ENCODE assay signal across 37 cellular contexts in the genomic region with DNA sequence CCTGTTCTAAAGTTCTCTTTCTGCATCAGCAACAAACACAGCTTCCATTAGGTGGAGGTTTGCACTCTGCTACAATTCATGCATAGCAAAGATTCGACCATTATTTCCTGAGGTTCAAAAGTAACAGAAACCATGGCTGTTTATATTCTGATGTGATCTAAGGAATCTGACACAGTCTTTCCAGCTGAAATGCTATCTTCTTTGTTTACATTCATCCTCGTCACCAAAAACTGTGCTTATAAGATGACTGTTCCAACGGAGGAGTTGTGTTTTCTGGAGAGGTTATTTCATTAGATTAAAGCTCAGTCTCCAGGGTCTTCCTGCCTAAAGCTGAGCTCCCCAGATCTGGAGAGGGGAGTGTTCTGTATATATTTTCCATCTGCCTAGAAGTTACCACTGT. TPM values are rescaled to one million over a fixed set of nuclear protein-coding genes. Genes with fewer than 3 reads are reported as not detected.
"Had no signal": no experiment of that assay in that cellular context is flagged by ENCODE, and none has a peak within 500 bp of the region (broad histone marks: within the 10 kb centered on the region; RNA-seq: fewer than 3 reads in every experiment).

No MANE protein-coding gene starts in this region.

- H3K36me3 ChIP-seq: cardiac muscle cell, colonic mucosa, esophagus squamous epithelium, WERI-Rb-1 had no signal

- ATAC-seq: activated CD4-positive, CD25-positive, alpha-beta regulatory T cell treated with anti-CD3 and anti-CD28 coated beads, Interleukin-2, amount 50 U/mL, for 24 hours; activated CD8-positive, alpha-beta T cell treated with anti-CD3 and anti-CD28 coated beads for 36 hours; activated naive CD8-positive, alpha-beta T cell treated with anti-CD3 and anti-CD28 coated beads, Interleukin-2, amount 50 U/mL, for 24 hours; activated T-cell treated with anti-CD3 and anti-CD28 coated beads, Interleukin-2, amount 50 U/mL, for 4 hours; body of pancreas; gastroesophageal sphincter; T-helper 17 cell had no signal

- FAIRE-seq: endometrium, endothelial cell of umbilical vein had no signal

- H3K9me3 Mint-ChIP-seq: activated B cell treated with CpG ODN at 0.5 μM for 24 hours; activated CD8-positive, alpha-beta T cell treated with anti-CD3 and anti-CD28 coated beads for 36 hours; activated naive CD4-positive, alpha-beta T cell treated with anti-CD3 and anti-CD28 coated beads for 36 hours; activated naive CD4-positive, alpha-beta T cell treated with anti-CD3 and anti-CD28 coated beads, Interleukin-2, amount 50 U/mL, for 24 hours; activated naive CD8-positive, alpha-beta T cell treated with anti-CD3 and anti-CD28 coated beads for 36 hours; activated naive CD8-positive, alpha-beta T cell treated with anti-CD3 and anti-CD28 coated beads, Interleukin-2, amount 50 U/mL, for 24 hours; activated T-cell treated with anti-CD3 and anti-CD28 coated beads, Interleukin-2, amount 50 U/mL, for 4 hours; activated T-helper 1 cell treated with anti-CD3 and anti-CD28 coated beads, Interleukin-12 subunit alpha, Interleukin-12 subunit beta, Interleukin-2, Interleukin-4 antibody, amounts not matched to agents 30 ng/mL and 10 ng/mL and 1 ng/mL, durations not matched to agents 14 hours and 24 hours and 36 hours; activated T-helper 2 cell treated with anti-CD3 and anti-CD28 coated beads, Interferon-gamma antibody, Interleukin-2, Interleukin-4, amounts not matched to agents 10 μg/mL and 5 μg/mL and 100 μg/mL, durations not matched to agents 14 hours and 24 hours and 36 hours; T-helper 2 cell treated with Interferon-gamma antibody and Interleukin-4, amounts not matched to agents 5 μg/mL and 100 μg/mL, for 36 hours had no signal

- H3K27me3 Mint-ChIP-seq: activated B cell treated with CpG ODN at 0.5 μM for 24 hours; activated naive CD4-positive, alpha-beta T cell treated with anti-CD3 and anti-CD28 coated beads, Interleukin-2, amount 50 U/mL, for 24 hours; activated naive CD8-positive, alpha-beta T cell treated with anti-CD3 and anti-CD28 coated beads for 36 hours; activated naive CD8-positive, alpha-beta T cell treated with anti-CD3 and anti-CD28 coated beads, Interleukin-2, amount 50 U/mL, for 24 hours; T-helper 17 cell had no signal

- H3K27me3 ChIP-seq: adrenal gland, body of pancreas, cardiac muscle cell, colonic mucosa, gastroesophageal sphincter had no signal

- H3K27ac Mint-ChIP-seq: activated B cell treated with CpG ODN at 0.5 μM for 24 hours; activated CD8-positive, alpha-beta T cell treated with anti-CD3 and anti-CD28 coated beads for 36 hours; activated naive CD4-positive, alpha-beta T cell treated with anti-CD3 and anti-CD28 coated beads for 36 hours; activated naive CD4-positive, alpha-beta T cell treated with anti-CD3 and anti-CD28 coated beads, Interleukin-2, amount 50 U/mL, for 24 hours; activated naive CD8-positive, alpha-beta T cell treated with anti-CD3 and anti-CD28 coated beads for 36 hours; activated naive CD8-positive, alpha-beta T cell treated with anti-CD3 and anti-CD28 coated beads, Interleukin-2, amount 50 U/mL, for 24 hours; activated T-helper 1 cell treated with anti-CD3 and anti-CD28 coated beads, Interleukin-12 subunit alpha, Interleukin-12 subunit beta, Interleukin-2, Interleukin-4 antibody, amounts not matched to agents 30 ng/mL and 10 ng/mL and 1 ng/mL, durations not matched to agents 14 hours and 24 hours and 36 hours; activated T-helper 2 cell treated with anti-CD3 and anti-CD28 coated beads, Interferon-gamma antibody, Interleukin-2, Interleukin-4, amounts not matched to agents 10 μg/mL and 5 μg/mL and 100 μg/mL, durations not matched to agents 14 hours and 24 hours and 36 hours; T-helper 17 cell; T-helper 2 cell treated with Interferon-gamma antibody and Interleukin-4, amounts not matched to agents 5 μg/mL and 100 μg/mL, for 36 hours had no signal

- DNase-seq: activated B cell treated with CpG ODN at 0.5 μM for 24 hours; activated CD4-positive, alpha-beta T cell treated with anti-CD3 and anti-CD28 coated beads for 48 hours; activated CD4-positive, alpha-beta T cell treated with anti-CD3 and anti-CD28 coated beads, Interleukin-2, amount 50 U/mL, for 1 hour; activated CD4-positive, alpha-beta T cell treated with anti-CD3 and anti-CD28 coated beads, Interleukin-2, amount 50 U/mL, for 48 hours; activated CD8-positive, alpha-beta memory T cell treated with anti-CD3 and anti-CD28 coated beads for 24 hours; activated CD8-positive, alpha-beta T cell treated with anti-CD3 and anti-CD28 coated beads for 36 hours; activated effector memory CD4-positive, alpha-beta T cell treated with anti-CD3 and anti-CD28 coated beads, Interleukin-2, amount 50 U/mL, for 16 hours; activated naive CD4-positive, alpha-beta T cell treated with anti-CD3 and anti-CD28 coated beads for 36 hours; activated naive CD8-positive, alpha-beta T cell treated with anti-CD3 and anti-CD28 coated beads for 36 hours; activated naive CD8-positive, alpha-beta T cell treated with anti-CD3 and anti-CD28 coated beads, Interleukin-2, amount 50 U/mL, for 24 hours; activated T-cell treated with anti-CD3 and anti-CD28 coated beads, Interleukin-2, amount 50 U/mL, for 4 hours; adrenal gland; amygdala; aorta; body of pancreas; central memory CD4-positive, alpha-beta T cell; cerebellar nuclear complex; colonic mucosa; effector CD8-positive, alpha-beta T cell; esophagus squamous epithelium; foreskin melanocyte; T-helper 1 cell; T-helper 17 cell; T1000; WERI-Rb-1 had no signal

- H3K9me3 ChIP-seq: adrenal gland, body of pancreas, colonic mucosa, esophagus squamous epithelium, gastroesophageal sphincter had no signal

- H3K27ac ChIP-seq: adrenal gland, body of pancreas, cardiac muscle cell, colonic mucosa, epithelial cell of prostate, esophagus squamous epithelium, gastroesophageal sphincter, WERI-Rb-1 had no signal

- H3K4me3 ChIP-seq: adrenal gland, body of pancreas, cardiac muscle cell, colonic mucosa, esophagus squamous epithelium, gastroesophageal sphincter had no signal

- H3K4me3 Mint-ChIP-seq: activated B cell treated with CpG ODN at 0.5 μM for 24 hours; activated CD8-positive, alpha-beta T cell treated with anti-CD3 and anti-CD28 coated beads for 36 hours; activated naive CD4-positive, alpha-beta T cell treated with anti-CD3 and anti-CD28 coated beads for 36 hours; activated naive CD4-positive, alpha-beta T cell treated with anti-CD3 and anti-CD28 coated beads, Interleukin-2, amount 50 U/mL, for 24 hours; activated naive CD8-positive, alpha-beta T cell treated with anti-CD3 and anti-CD28 coated beads for 36 hours; activated naive CD8-positive, alpha-beta T cell treated with anti-CD3 and anti-CD28 coated beads, Interleukin-2, amount 50 U/mL, for 24 hours; activated T-cell treated with anti-CD3 and anti-CD28 coated beads, Interleukin-2, amount 50 U/mL, for 4 hours; activated T-helper 1 cell treated with anti-CD3 and anti-CD28 coated beads, Interleukin-12 subunit alpha, Interleukin-12 subunit beta, Interleukin-2, Interleukin-4 antibody, amounts not matched to agents 30 ng/mL and 10 ng/mL and 1 ng/mL, durations not matched to agents 14 hours and 24 hours and 36 hours; T-helper 17 cell; T-helper 2 cell treated with Interferon-gamma antibody and Interleukin-4, amounts not matched to agents 5 μg/mL and 100 μg/mL, for 36 hours had no signal

- H3K4me1 ChIP-seq: adrenal gland, body of pancreas, colonic mucosa, esophagus squamous epithelium, gastroesophageal sphincter had no signal

RNA-seq across cellular contexts. Expression of gene LYPD6B, which starts 45.2 kb away (rescaled TPM):
- total RNA-seq: activated CD8-positive, alpha-beta T cell treated with anti-CD3 and anti-CD28 coated beads for 36 hours; activated naive CD4-positive, alpha-beta T cell treated with anti-CD3 and anti-CD28 coated beads for 36 hours; activated naive CD8-positive, alpha-beta T cell treated with anti-CD3 and anti-CD28 coated beads for 36 hours; activated T-cell treated with anti-CD3 and anti-CD28 coated beads, Interleukin-2, amount 50 U/mL, for 4 hours; activated T-helper 1 cell treated with anti-CD3 and anti-CD28 coated beads, Interleukin-12 subunit alpha, Interleukin-12 subunit beta, Interleukin-2, Interleukin-4 antibody, amounts not matched to agents 30 ng/mL and 10 ng/mL and 1 ng/mL, durations not matched to agents 14 hours and 24 hours and 36 hours; activated T-helper 2 cell treated with anti-CD3 and anti-CD28 coated beads, Interferon-gamma antibody, Interleukin-2, Interleukin-4, amounts not matched to agents 10 μg/mL and 5 μg/mL and 100 μg/mL, durations not matched to agents 14 hours and 24 hours and 36 hours; aorta; dermis microvascular lymphatic vessel endothelial cell; endothelial cell of umbilical vein; fibroblast of lung had no signal
